ENCODE assay signal across 17 cellular contexts in the genomic region with DNA sequence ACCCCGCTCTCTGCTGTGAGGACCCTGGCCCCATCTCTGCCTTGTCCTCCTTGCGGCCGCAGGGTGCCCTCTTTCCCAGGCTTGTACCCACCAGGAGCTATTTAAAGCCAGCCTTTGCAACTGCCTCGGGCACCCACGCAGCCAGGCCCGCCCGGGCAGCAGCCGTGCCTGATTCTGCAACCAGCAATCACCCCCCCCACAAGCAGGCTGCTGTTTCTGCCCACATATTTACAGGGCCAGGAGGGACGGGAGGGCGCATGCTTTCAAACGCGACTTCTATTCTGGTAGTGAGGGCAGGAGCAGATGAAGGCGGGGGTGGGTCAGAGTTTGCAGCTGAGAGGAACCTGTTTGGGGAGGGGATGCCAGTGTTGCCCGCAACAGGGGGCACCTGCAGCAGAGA. TPM values are rescaled to one million over a fixed set of nuclear protein-coding genes. Genes with fewer than 3 reads are reported as not detected.
DNase-seq lines count a peak whose midpoint lies in the region; ATAC-seq and TF ChIP-seq lines count a peak whose summit lies in the region.
"Had no signal": no experiment of that assay in that cellular context is flagged by ENCODE, and none has a peak within 500 bp of the region (broad histone marks: within the 10 kb centered on the region; RNA-seq: fewer than 3 reads in every experiment).

No MANE protein-coding gene starts in this region.

- peak overlapping the region; percentile 37 for H2AK5ac ChIP-seq in neuronal stem cell (ENCODE audit: low read depth, low read length)

- no peak overlapping the region for H2BK5ac ChIP-seq in neuronal stem cell (ENCODE audit: low read length)

- H3K4me3 ChIP-seq in BLaER1 treated with 17β-estradiol and CSF1 and Interleukin-3, amounts not matched to agents 10 nM and 100 nM = peak overlapping the region in 2 of 10 experiments; percentile 7 to 14; a peak in 1 of 20 replicates
- H3K4me3 ChIP-seq in adipocyte (ENCODE audit: low read length) (no peak overlapping the region), left ventricle myocardium inferior (no peak overlapping the region), neuronal stem cell (ENCODE audit: low read length in 2 of 2) (no peak overlapping the region)
- H3K4me3 ChIP-seq: GM23338, K562, Peyer's patch had no signal

- no peak for ATAC-seq in HG03097 (IDR thresholded peaks at IDR 0.05; ENCODE audit: low FRiP score, unreplicated experiment)
- ATAC-seq: K562 had no signal

- peak overlapping the region in 10 of 11 experiments; percentile 1 to 66 (median 25); a peak in 11 of 22 replicates for H3K9ac ChIP-seq in BLaER1 treated with 17β-estradiol and CSF1 and Interleukin-3, amounts not matched to agents 10 nM and 100 nM
- no peak overlapping the region for H3K9ac ChIP-seq in adipocyte (ENCODE audit: low read length)
- no peak overlapping the region for H3K9ac ChIP-seq in neuronal stem cell (ENCODE audit: low read depth, low read length, poor library complexity)

- no peak overlapping the region for H4K8ac ChIP-seq in neuronal stem cell (ENCODE audit: low read depth, low read length)

- no peak for TF ChIP-seq CTCF in left ventricle myocardium inferior (IDR thresholded peaks at IDR 0.05; ENCODE audit: borderline replicate concordance)

- H3K4ac ChIP-seq in neuronal stem cell (ENCODE audit: low read length) = no peak overlapping the region

- no peak overlapping the region for H3K14ac ChIP-seq in neuronal stem cell (ENCODE audit: low read length)

- H3K4me2 ChIP-seq in BLaER1 treated with 17β-estradiol and CSF1 and Interleukin-3, amounts not matched to agents 10 nM and 100 nM = peak overlapping the region; percentile 44 to 100 (median 97)
- H3K4me2 ChIP-seq in neuronal stem cell (ENCODE audit: insufficient read depth, low read length, poor library complexity, severe bottlenecking) = no peak overlapping the region
- H3K4me2 ChIP-seq: GM23338 had no signal

- no peak overlapping the region for H2BK15ac ChIP-seq in neuronal stem cell (ENCODE audit: low read length)

- no CpG with 5 or more reads among the region's 14 CpGs for WGBS in neuronal stem cell (ENCODE audit: extremely low coverage in 2 of 2, insufficient read length in 2 of 2, insufficient replicate concordance in 1 of 2), 2 donors

- H2BK120ac ChIP-seq in neuronal stem cell (ENCODE audit: low read depth, low read length) = peak overlapping the region; percentile 67

- H4K91ac ChIP-seq in neuronal stem cell (ENCODE audit: low read depth, low read length, poor library complexity) = no peak overlapping the region

- H3K27me3 ChIP-seq in BLaER1 treated with 17β-estradiol and CSF1 and Interleukin-3, amounts not matched to agents 10 nM and 100 nM = peaks cover 0 to 30% (median 0%) of the 10 kb centered on the region in 11 experiments; a peak in 9 of 22 replicates
- H3K27me3 ChIP-seq in adipocyte (replicated peaks; ENCODE audit: control insufficient read depth, insufficient read depth, low read length) (peaks cover 27% of the 10 kb centered on the region), left ventricle myocardium inferior (ENCODE audit: low read depth) (peaks cover 7% of the 10 kb centered on the region), neuronal stem cell (ENCODE audit: control insufficient read depth in 3 of 3, insufficient read depth in 3 of 3, low read depth in 1 of 3, low read length in 3 of 3) (peaks cover 0 to 61% (median 0%) of the 10 kb centered on the region in 3 experiments)
- H3K27me3 ChIP-seq: Peyer's patch had no signal

- H3K9me3 ChIP-seq in BLaER1 treated with 17β-estradiol and CSF1 and Interleukin-3, amounts not matched to agents 10 nM and 100 nM (replicated peaks in 1 of 11) = no peaks in the 10 kb centered on the region
- H3K9me3 ChIP-seq in adipocyte (ENCODE audit: control insufficient read depth, low read length) (no peaks in the 10 kb centered on the region), left ventricle myocardium inferior (replicated peaks) (no peaks in the 10 kb centered on the region), neuronal stem cell (replicated peaks in 1 of 2; ENCODE audit: control insufficient read depth in 2 of 2, insufficient read depth in 1 of 2, low read depth in 1 of 2, low read length in 2 of 2) (no peaks in the 10 kb centered on the region)
- H3K9me3 ChIP-seq: Peyer's patch had no signal

- no peak overlapping the region for H2BK12ac ChIP-seq in neuronal stem cell (ENCODE audit: low read length)

- H3K27ac ChIP-seq in BLaER1 treated with 17β-estradiol and CSF1 and Interleukin-3, amounts not matched to agents 10 nM and 100 nM = peak overlapping the region in 4 of 11 experiments; percentile 35 to 97 (median 63); a peak in 8 of 22 replicates
- H3K27ac ChIP-seq in left ventricle myocardium inferior (replicated peaks) (peak overlapping the region; percentile 16), neuronal stem cell (replicated peaks; ENCODE audit: low read length) (no peak overlapping the region)
- H3K27ac ChIP-seq: Peyer's patch had no signal

- peaks cover 0 to 18% (median 0%) of the 10 kb centered on the region in 11 experiments; a peak in 4 of 22 replicates for H4K20me1 ChIP-seq in BLaER1 treated with 17β-estradiol and CSF1 and Interleukin-3, amounts not matched to agents 10 nM and 100 nM

- no peak overlapping the region for H3K23ac ChIP-seq in neuronal stem cell (ENCODE audit: low read depth, low read length, poor library complexity)

- no peak overlapping the region for H2AFZ ChIP-seq in neuronal stem cell (ENCODE audit: low read length)
- H2AFZ ChIP-seq: GM23338 had no signal

- no peaks in the 10 kb centered on the region for H3K79me1 ChIP-seq in neuronal stem cell (ENCODE audit: low read depth, low read length)

- no peaks in the 10 kb centered on the region for H3K36me3 ChIP-seq in BLaER1 treated with 17β-estradiol and CSF1 and Interleukin-3, amounts not matched to agents 10 nM and 100 nM
- H3K36me3 ChIP-seq in adipocyte (ENCODE audit: control insufficient read depth, insufficient read depth, low read length, severe bottlenecking) = no peaks in the 10 kb centered on the region
- no peaks in the 10 kb centered on the region for H3K36me3 ChIP-seq in left ventricle myocardium inferior
- no peaks in the 10 kb centered on the region for H3K36me3 ChIP-seq in neuronal stem cell (replicated peaks in 1 of 2; ENCODE audit: control insufficient read depth in 2 of 2, insufficient read depth in 2 of 2, low read length in 2 of 2)
- H3K36me3 ChIP-seq: Peyer's patch had no signal

- H3K18ac ChIP-seq in neuronal stem cell (ENCODE audit: low read length) = peak overlapping the region; percentile 65

- intact Hi-C loops in left ventricle myocardium inferior (cut with micrococcal nuclease) = no loop called here

- peaks cover 42 to 81% (median 62%) of the 10 kb centered on the region in 10 experiments for H3K4me1 ChIP-seq in BLaER1 treated with 17β-estradiol and CSF1 and Interleukin-3, amounts not matched to agents 10 nM and 100 nM
- H3K4me1 ChIP-seq in adipocyte (ENCODE audit: control insufficient read depth, insufficient read depth, low read length) (no peaks in the 10 kb centered on the region), left ventricle myocardium inferior (peaks cover 11% of the 10 kb centered on the region), neuronal stem cell (ENCODE audit: control insufficient read depth in 2 of 2, insufficient read depth in 1 of 2, low read depth in 1 of 2, low read length in 2 of 2) (peaks cover 0 to 6% of the 10 kb centered on the region in 2 donors)
- H3K4me1 ChIP-seq: Peyer's patch had no signal

- peak; percentile 9 for DNase-seq in adipocyte (ENCODE audit: low read depth)
- no peak for DNase-seq in left ventricle myocardium inferior
- no peak for DNase-seq in neuronal stem cell (ENCODE audit: low spot score)
- no peak for DNase-seq in activated naive CD4-positive, alpha-beta T cell treated with Interleukin-2 at 50 U/mL for 16 hours
- DNase-seq in effector CD8-positive, alpha-beta T cell (lab: John Stamatoyannopoulos, UW) = no peak
- DNase-seq in iPS-NIHi11 (ENCODE audit: low spot score) = no peak
- DNase-seq: ACHN; GDM1; NCI-H1092 treated with DMSO at 0.1 percent for 48 hours; NCI-H1694; NK-92 treated with Interleukin-12 subunit alpha and Interleukin-12 subunit beta, amount 100 ng/mL, for 24 hours; Peyer's patch had no signal

RNA-seq across cellular contexts. Expression of a gene that starts 13.6 kb away (rescaled TPM):
- 0.41 TPM for total RNA-seq in left ventricle myocardium inferior
- 0.08 TPM for polyA plus RNA-seq in neuronal stem cell (2013, experiment 1 of 2)
- 0.04 TPM for polyA plus RNA-seq in neuronal stem cell (2013, experiment 2 of 2)
- total RNA-seq: NCI-H460, Peyer's patch had no signal
- polyA plus RNA-seq: K562 had no signal

RNA-seq across cellular contexts. Expression of a gene that starts 17.5 kb away (rescaled TPM):
- total RNA-seq in left ventricle myocardium inferior = 19.1 TPM
- 29.7 TPM for polyA plus RNA-seq in neuronal stem cell (2013, experiment 1 of 2)
- 28.1 TPM for polyA plus RNA-seq in neuronal stem cell (2013, experiment 2 of 2)

RNA-seq across cellular contexts. Expression of a gene that starts 29.2 kb away (rescaled TPM):
- total RNA-seq in left ventricle myocardium inferior = not detected
- 0.31 TPM for polyA plus RNA-seq in neuronal stem cell (2013, experiment 1 of 2)
- polyA plus RNA-seq in neuronal stem cell (2013, experiment 2 of 2) = 0.22 TPM
- total RNA-seq: GM23338, NCI-H460 had no signal

Comparison
In these comparisons a context has a peak if more than half of its experiments do, and no peak if none do; other contexts are left out.
1. H3K9ac ChIP-seq: peak in BLaER1 treated with 17β-estradiol and CSF1 and Interleukin-3, amounts not matched to agents 10 nM and 100 nM (10 of 11); none in adipocyte (single experiment) and neuronal stem cell (single experiment).